24 cellular contexts compared by ENCODE assay signal in genomic region chr2:45282646-45283045, GRCh38.
A peak's percentile ranks its signal among the peaks of the same experiment; 100 is the strongest.
DNase-seq lines count a peak whose midpoint lies in the region; TF ChIP-seq lines count a peak whose summit lies in the region.
"Had no signal": no experiment of that assay in that cellular context is flagged by ENCODE, and none has a peak within 500 bp of the region (broad histone marks: within the 10 kb centered on the region; RNA-seq: fewer than 3 reads in every experiment).

No MANE protein-coding gene starts in this region.

- WGBS in mammary epithelial cell (ENCODE audit: low coverage, missing lambda C conversion rate), result 48% methylated on average over 2 of the region's 2 CpGs
- 98 to 100% methylated on average over 2 of the region's 2 CpGs for WGBS in thyroid gland, 2 donors

- in situ Hi-C loops in mammary epithelial cell (cut with MboI; ENCODE audit: low sequenced_read_pairs in 2 of 2), result no loop called here

- CTCF ChIA-PET in mammary epithelial cell (lab: Charles Lee; ENCODE audit: low non-redundant PET), result no interaction called here

- H3K79me2 ChIP-seq in mammary epithelial cell (ENCODE audit: insufficient read depth, low read length), result no peaks in the 10 kb centered on the region
- no peaks in the 10 kb centered on the region for H3K79me2 ChIP-seq in neural progenitor cell (ENCODE audit: low read depth)

- H4K20me1 ChIP-seq in mammary epithelial cell (ENCODE audit: insufficient read depth, low read length), result no peaks in the 10 kb centered on the region
- no peaks in the 10 kb centered on the region for H4K20me1 ChIP-seq in neural progenitor cell (ENCODE audit: low read depth)

- TF ChIP-seq CTCF in mammary epithelial cell (conservative IDR thresholded peaks at IDR 0.05 in 1 of 2, IDR thresholded peaks at IDR 0.05 in 1 of 2; ENCODE audit: extremely low read depth in 1 of 2, insufficient read depth in 1 of 2, low read depth in 1 of 2, low read length in 2 of 2) (no peak), neural progenitor cell (IDR thresholded peaks at IDR 0.05) (no peak), thyroid gland (IDR thresholded peaks at IDR 0.05) (no peak)

- H3K9ac ChIP-seq in mammary epithelial cell (ENCODE audit: insufficient read depth, low read length), result no peak overlapping the region
- no peak overlapping the region for H3K9ac ChIP-seq in neural progenitor cell

- dilution Hi-C loops in mammary epithelial cell (cut with HindIII; ENCODE audit: low sequenced_read_pairs), result no loop called here

- intact Hi-C loops in mammary epithelial cell (cut with micrococcal nuclease), result no loop called here
- intact Hi-C loops in thyroid gland (cut with DNase I), result no loop called here

- BruUV-seq in mammary epithelial cell (replicated peaks; lab: Mats Ljungman, UMichigan), result no TSS peak

- H3K36me3 Mint-ChIP-seq in neural progenitor cell, result no peaks in the 10 kb centered on the region
- H3K36me3 Mint-ChIP-seq in activated T-cell treated with anti-CD3 and anti-CD28 coated beads, Interleukin-2, amount 50 U/mL, for 24 hours (ENCODE audit: low read depth), result no peaks in the 10 kb centered on the region

- H3K4me3 Mint-ChIP-seq in neural progenitor cell, result peak overlapping the region; percentile 55
- no peak overlapping the region for H3K4me3 Mint-ChIP-seq in activated T-cell treated with anti-CD3 and anti-CD28 coated beads, Interleukin-2, amount 50 U/mL, for 24 hours
- H3K4me3 Mint-ChIP-seq: H9, HFFc6 had no signal

- H3K27ac ChIP-seq in mammary epithelial cell (ENCODE audit: insufficient read depth, low read depth, low read length) (no peak overlapping the region), neural progenitor cell (no peak overlapping the region), thyroid gland (no peak overlapping the region)
- H3K27ac ChIP-seq: A549, SK-N-MC had no signal

- H3K36me3 ChIP-seq in MG63, result no peaks in the 10 kb centered on the region
- H3K36me3 ChIP-seq in mammary epithelial cell (ENCODE audit: insufficient read depth, low read length), result no peaks in the 10 kb centered on the region
- H3K36me3 ChIP-seq in neural progenitor cell, result no peaks in the 10 kb centered on the region
- no peaks in the 10 kb centered on the region for H3K36me3 ChIP-seq in thyroid gland
- H3K36me3 ChIP-seq: BE2C had no signal

- peak; percentile 28 for DNase-seq in A172 (ENCODE audit: low spot score)
- DNase-seq in MG63, result peak; percentile 31
- peak; percentile 43 for DNase-seq in mammary epithelial cell
- no peak for DNase-seq in neural progenitor cell (ENCODE audit: low spot score)
- DNase-seq in activated T-cell treated with anti-CD3 and anti-CD28 coated beads, Interleukin-2, amount 50 U/mL, for 24 hours, result no peak
- no peak for DNase-seq in activated naive CD4-positive, alpha-beta T cell (lab: John Stamatoyannopoulos, UW)
- no peak for DNase-seq in thyroid gland
- DNase-seq: BE2C, DMS53, EL, GF-D8, H9, HFFc6, Karpas-422, MM.1S, NCI-H1048, NCI-H1436 treated with DMSO at 0.1 percent for 48 hours, NCI-H2081, NCI-H446, NCI-H526, OCI-M1, SHP77 treated with DMSO at 0.1 percent for 48 hours had no signal

- no peaks in the 10 kb centered on the region; the same call in 1 of the 2 replicates for H3K9me3 ChIP-seq in MG63
- H3K9me3 ChIP-seq in mammary epithelial cell (replicated peaks; ENCODE audit: insufficient read depth, low read length), result no peaks in the 10 kb centered on the region
- H3K9me3 ChIP-seq in neural progenitor cell (ENCODE audit: low read depth), result no peaks in the 10 kb centered on the region
- no peaks in the 10 kb centered on the region for H3K9me3 ChIP-seq in thyroid gland
- H3K9me3 ChIP-seq: A549 had no signal

- H2AFZ ChIP-seq in mammary epithelial cell (ENCODE audit: low read depth, low read length) (no peak overlapping the region), neural progenitor cell (replicated peaks) (no peak overlapping the region)

- TF ChIP-seq POLR2A in thyroid gland (IDR thresholded peaks at IDR 0.05), result no peak

- H3F3A ChIP-seq in neural progenitor cell (ENCODE audit: low read depth), result no peaks in the 10 kb centered on the region

- H3K4me2 ChIP-seq in mammary epithelial cell (ENCODE audit: insufficient read depth, low read depth, low read length) (no peak overlapping the region), neural progenitor cell (no peak overlapping the region)
- H3K4me2 ChIP-seq: A549 had no signal

- no peak overlapping the region for H3K4me3 ChIP-seq in MG63
- H3K4me3 ChIP-seq in mammary epithelial cell (replicated peaks in 1 of 3; ENCODE audit: insufficient read depth in 1 of 3, low read depth in 2 of 3, low read length in 3 of 3), result no peak overlapping the region
- no peak overlapping the region for H3K4me3 ChIP-seq in neural progenitor cell
- H3K4me3 ChIP-seq in thyroid gland (replicated peaks in 1 of 3), result no peak overlapping the region
- H3K4me3 ChIP-seq: A549, SK-N-MC had no signal

- H3K27me3 ChIP-seq in MG63, result no peaks in the 10 kb centered on the region
- no peaks in the 10 kb centered on the region for H3K27me3 ChIP-seq in mammary epithelial cell (ENCODE audit: insufficient read depth, low read length)
- H3K27me3 ChIP-seq in neural progenitor cell, result no peaks in the 10 kb centered on the region
- H3K27me3 ChIP-seq in thyroid gland, result no peaks in the 10 kb centered on the region
- H3K27me3 ChIP-seq: BE2C had no signal

- H3K4me1 ChIP-seq in mammary epithelial cell (ENCODE audit: insufficient read depth, low read length), result peaks cover 20% of the 10 kb centered on the region
- H3K4me1 ChIP-seq in neural progenitor cell, result no peaks in the 10 kb centered on the region
- peaks cover 0 to 8% of the 10 kb centered on the region in 2 donors for H3K4me1 ChIP-seq in thyroid gland

- peaks cover 11% of the 10 kb centered on the region for H3K27me3 Mint-ChIP-seq in neural progenitor cell (ENCODE audit: insufficient read depth, low read depth)
- peaks cover 14% of the 10 kb centered on the region for H3K27me3 Mint-ChIP-seq in activated T-cell treated with anti-CD3 and anti-CD28 coated beads, Interleukin-2, amount 50 U/mL, for 24 hours

- no peaks in the 10 kb centered on the region for H3K4me1 Mint-ChIP-seq in neural progenitor cell
- no peaks in the 10 kb centered on the region for H3K4me1 Mint-ChIP-seq in activated T-cell treated with anti-CD3 and anti-CD28 coated beads, Interleukin-2, amount 50 U/mL, for 24 hours (ENCODE audit: low read depth)

- no peak overlapping the region for H3K27ac Mint-ChIP-seq in neural progenitor cell
- no peak overlapping the region for H3K27ac Mint-ChIP-seq in activated T-cell treated with anti-CD3 and anti-CD28 coated beads, Interleukin-2, amount 50 U/mL, for 24 hours
- H3K27ac Mint-ChIP-seq: HFFc6 had no signal

- H3K9me3 Mint-ChIP-seq in neural progenitor cell, result no peaks in the 10 kb centered on the region
- no peaks in the 10 kb centered on the region for H3K9me3 Mint-ChIP-seq in activated T-cell treated with anti-CD3 and anti-CD28 coated beads, Interleukin-2, amount 50 U/mL, for 24 hours
- H3K9me3 Mint-ChIP-seq: H9, HFFc6 had no signal

Comparison
In these comparisons a context has a peak if more than half of its experiments do, and no peak if none do; other contexts are left out.
1. DNase-seq: peak in A172 (single experiment), MG63 (single experiment) and mammary epithelial cell (single experiment); none in neural progenitor cell (single experiment), activated T-cell treated with anti-CD3 and anti-CD28 coated beads, Interleukin-2, amount 50 U/mL, for 24 hours (single experiment), activated naive CD4-positive, alpha-beta T cell (0 of 4) and thyroid gland (0 of 2).